Comparison of ENCODE assay signal across 8 cellular contexts in the genomic region with DNA sequence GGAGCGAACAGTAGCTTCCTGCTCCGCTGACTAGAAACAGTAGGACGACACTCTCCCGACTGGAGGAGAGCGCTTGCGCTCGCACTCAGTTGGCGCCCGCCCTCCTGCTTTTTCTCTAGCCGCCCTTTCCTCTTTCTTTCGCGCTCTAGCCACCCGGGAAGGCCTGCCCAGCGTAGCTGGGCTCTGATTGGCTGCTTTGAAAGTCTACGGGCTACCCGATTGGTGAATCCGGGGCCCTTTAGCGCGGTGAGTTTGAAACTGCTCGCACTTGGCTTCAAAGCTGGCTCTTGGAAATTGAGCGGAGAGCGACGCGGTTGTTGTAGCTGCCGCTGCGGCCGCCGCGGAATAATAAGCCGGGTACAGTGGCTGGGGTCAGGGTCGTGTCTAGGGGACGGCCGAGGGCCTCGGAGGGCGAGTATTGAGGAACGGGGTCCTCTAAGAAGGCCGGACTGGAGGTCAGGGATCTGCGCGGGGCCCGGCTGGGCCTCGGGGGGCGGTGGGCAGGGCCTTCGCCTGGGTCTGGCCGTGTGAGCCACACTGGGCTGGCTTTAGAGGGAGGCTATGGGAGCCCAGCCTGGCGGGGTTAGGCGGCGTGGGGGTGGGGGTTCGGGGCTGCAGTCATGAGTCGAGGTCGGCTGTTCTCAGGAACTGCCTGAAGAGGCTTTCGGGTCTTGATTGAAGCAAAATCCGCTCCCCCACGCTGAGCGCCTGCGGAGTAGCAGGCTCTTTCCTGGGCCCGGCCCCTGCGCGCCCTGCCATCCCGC. TPM values are rescaled to one million over a fixed set of nuclear protein-coding genes. Genes with fewer than 3 reads are reported as not detected.
DNase-seq lines count a peak whose midpoint lies in the region; ATAC-seq and TF ChIP-seq lines count a peak whose summit lies in the region.

Gene CDK1, plus strand, starts transcription at position 265 of the 764 bp plus-strand sequence. CDS start 1,688 bp downstream, outside the sequence.

- peaks cover 4% of the 10 kb centered on the region for H3K4me1 ChIP-seq in psoas muscle
- peaks cover 0 to 5% of the 10 kb centered on the region in 2 donors for H3K4me1 ChIP-seq in uterus

- H3K4me3 Mint-ChIP-seq in T-helper 1 cell treated with Interleukin-12 subunit alpha and Interleukin-12 subunit beta and Interleukin-4 antibody, amounts not matched to agents 30 μg/mL and 1 μg/mL, for 36 hours, result peak within 1 kb of the TSS; percentile 99

- H3K27ac Mint-ChIP-seq in T-helper 1 cell treated with Interleukin-12 subunit alpha and Interleukin-12 subunit beta and Interleukin-4 antibody, amounts not matched to agents 30 μg/mL and 1 μg/mL, for 36 hours, result peak within 1 kb of the TSS; percentile 97

- H3K4me3 ChIP-seq in psoas muscle (peak within 1 kb of the TSS; percentile 67), uterus (peak within 1 kb of the TSS; percentile 44 to 61)

- H3K27me3 ChIP-seq in psoas muscle (ENCODE audit: insufficient read depth in 3 of 3, low read length in 2 of 3) (no peaks in the 10 kb centered on the region), uterus (no peaks in the 10 kb centered on the region)

- WGBS in psoas muscle, 3 donors, result 0 to 1% (median 1%) methylated on average over 57 to 59 of the region's 59 CpGs

- H3K27me3 Mint-ChIP-seq in T-helper 1 cell treated with Interleukin-12 subunit alpha and Interleukin-12 subunit beta and Interleukin-4 antibody, amounts not matched to agents 30 μg/mL and 1 μg/mL, for 36 hours (ENCODE audit: low read depth), result no peaks in the 10 kb centered on the region

- TF ChIP-seq CTCF in GM13977 (IDR thresholded peaks at IDR 0.05; ENCODE audit: extremely low read depth, insufficient read depth, missing control alignments), result no peak
- no peak for TF ChIP-seq CTCF in psoas muscle (IDR thresholded peaks at IDR 0.05)
- no peak for TF ChIP-seq CTCF in uterus (IDR thresholded peaks at IDR 0.05)

- peak within 1 kb of the TSS; percentile 53 for H3K27ac ChIP-seq in psoas muscle
- H3K27ac ChIP-seq in uterus, result peak within 1 kb of the TSS in 1 of 2 donors; percentile 42

- intact Hi-C loops in left ventricle myocardium superior (cut with micrococcal nuclease), result no loop called here
- intact Hi-C loops in psoas muscle (cut with DNase I), result no loop called here
- intact Hi-C loops in uterus (cut with DNase I; ENCODE audit: low total_unique reads), result no loop called here

- ATAC-seq in HG02884 (IDR thresholded peaks at IDR 0.05; ENCODE audit: unreplicated experiment), result peak; percentile 96
- ATAC-seq in left ventricle myocardium superior, result peak; percentile 100
- ATAC-seq in psoas muscle, result peak; percentile 100

- peaks cover 11% of the 10 kb centered on the region for H3K36me3 Mint-ChIP-seq in T-helper 1 cell treated with Interleukin-12 subunit alpha and Interleukin-12 subunit beta and Interleukin-4 antibody, amounts not matched to agents 30 μg/mL and 1 μg/mL, for 36 hours (ENCODE audit: low read depth)

- no peaks in the 10 kb centered on the region for H3K9me3 ChIP-seq in psoas muscle
- no peaks in the 10 kb centered on the region for H3K9me3 ChIP-seq in uterus

- in situ Hi-C loops in GM13977 (cut with MboI; ENCODE audit: low pct_unique_long_range_greater_than_20kb, low sequenced_read_pairs, unreplicated experiment), result no loop called here

- peaks cover 37% of the 10 kb centered on the region for H3K4me1 Mint-ChIP-seq in T-helper 1 cell treated with Interleukin-12 subunit alpha and Interleukin-12 subunit beta and Interleukin-4 antibody, amounts not matched to agents 30 μg/mL and 1 μg/mL, for 36 hours (ENCODE audit: low read depth)

- no peaks in the 10 kb centered on the region for H3K36me3 ChIP-seq in psoas muscle (ENCODE audit: insufficient read depth in 1 of 2, low read depth in 1 of 2)
- no peaks in the 10 kb centered on the region for H3K36me3 ChIP-seq in uterus

- peak; percentile 21 to 37 for TF ChIP-seq POLR2A in uterus (IDR thresholded peaks at IDR 0.05)

- no peaks in the 10 kb centered on the region for H3K9me3 Mint-ChIP-seq in T-helper 1 cell treated with Interleukin-12 subunit alpha and Interleukin-12 subunit beta and Interleukin-4 antibody, amounts not matched to agents 30 μg/mL and 1 μg/mL, for 36 hours

- peak; percentile 95 for DNase-seq in GM13977 (ENCODE audit: low spot score)
- peak; percentile 96 for DNase-seq in NCI-H1694 (lab: John Stamatoyannopoulos, UW)
- peak; percentile 60 to 98 (median 93) for DNase-seq in amygdala (lab: John Stamatoyannopoulos, UW)
- DNase-seq in left ventricle myocardium superior, result peak; percentile 95
- peak; percentile 98 to 99 for DNase-seq in psoas muscle
- peak; percentile 93 to 98 for DNase-seq in uterus

RNA-seq across cellular contexts. Expression of gene CDK1, which starts in this region (rescaled TPM):
- total RNA-seq in left ventricle myocardium superior (2.2 TPM), psoas muscle (under 1 TPM; 0.44 to 0.92 (median 0.61) TPM), uterus (10 to 100 TPM in 1 of 4 donors, 1 to 10 TPM in 1, not detected in 2; 3.5 to 98.9 TPM)
- polyA plus RNA-seq in psoas muscle, result 1 to 10 TPM in 1 of 3 donors, under 1 TPM in 2; 0.47 to 1.5 (median 0.59) TPM
